8 cellular contexts compared by ENCODE assay signal in the genomic region with DNA sequence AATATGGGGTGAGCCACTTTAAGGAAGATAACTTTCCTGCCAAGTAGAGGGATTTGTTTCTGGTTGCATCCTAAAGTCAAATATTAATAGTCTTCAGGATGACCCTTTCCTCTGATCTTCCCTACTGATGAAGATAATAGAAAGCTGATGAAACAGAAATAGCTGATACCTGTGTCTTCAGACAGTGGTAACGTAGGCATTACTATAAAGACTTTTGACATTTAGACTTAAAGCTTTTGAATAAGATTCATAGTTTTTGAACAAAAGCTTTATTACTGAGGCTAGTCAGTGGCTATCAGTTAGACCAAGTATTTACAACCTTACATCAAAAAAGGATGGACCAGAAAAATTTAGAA. TPM values are rescaled to one million over a fixed set of nuclear protein-coding genes. Genes with fewer than 3 reads are reported as not detected.
DNase-seq lines count a peak whose midpoint lies in the region; ATAC-seq and TF ChIP-seq lines count a peak whose summit lies in the region.

No MANE protein-coding gene starts in this region.

- H3K27ac ChIP-seq in heart right ventricle (peak overlapping the region; percentile 76 to 93 (median 88)), uterus (peak overlapping the region; percentile 88 to 94), substantia nigra (ENCODE audit: low read depth, low read length, poor library complexity, severe bottlenecking) (no peak overlapping the region)

- H3K9ac ChIP-seq in mucosa of stomach (ENCODE audit: low read length): peak overlapping the region; percentile 92

- intact Hi-C loops in heart right ventricle (cut with DNase I) (loop anchor here in 7 of 10 donors (2.0 to 10.0 kb wide), 9 partner anchors 56 to 264 kb away; no protein-coding TSS in a partner anchor), Right ventricle myocardium superior (cut with DNase I) (no loop called here), uterus (cut with DNase I; ENCODE audit: low total_unique reads) (no loop called here)

- ATAC-seq in heart right ventricle (no peak), Right ventricle myocardium superior (ENCODE audit: poor library complexity) (no peak), GM21515 (IDR thresholded peaks at IDR 0.05; ENCODE audit: unreplicated experiment) (no peak)

- H3K27me3 ChIP-seq in heart right ventricle (no peaks in the 10 kb centered on the region), mucosa of stomach (ENCODE audit: control insufficient read depth, insufficient read depth, low read length) (no peaks in the 10 kb centered on the region), uterus (no peaks in the 10 kb centered on the region)

- H3K4me3 ChIP-seq in heart right ventricle (peak overlapping the region; percentile 37 to 78 (median 67)), cardiac fibroblast (replicated peaks in 1 of 2; ENCODE audit: low read depth in 2 of 2, low read length in 2 of 2) (peak overlapping the region; percentile 65 to 76), mucosa of stomach (ENCODE audit: low read length) (peak overlapping the region; percentile 89), uterus (peak overlapping the region; percentile 55 to 62)

- H3K36me3 ChIP-seq in heart right ventricle (no peaks in the 10 kb centered on the region), mucosa of stomach (ENCODE audit: control insufficient read depth, insufficient read depth, low read length) (no peaks in the 10 kb centered on the region), uterus (no peaks in the 10 kb centered on the region)

- TF ChIP-seq CTCF in heart right ventricle (IDR thresholded peaks at IDR 0.05) (no peak), cardiac fibroblast (IDR thresholded peaks at IDR 0.05; ENCODE audit: low read depth, low read length) (no peak), uterus (IDR thresholded peaks at IDR 0.05) (no peak)

- 44 to 53% methylated on average over 1 of the region's 1 CpG for WGBS in heart right ventricle, 2 donors

- DNase-seq in heart right ventricle (no peak), Right ventricle myocardium superior (no peak), cardiac fibroblast (ENCODE audit: low read depth in 2 of 2) (no peak), uterus (no peak), NOMO-1 treated with DMSO at 0.1 percent for 48 hours (lab: John Stamatoyannopoulos, UW; ENCODE audit: unreplicated experiment) (no peak), substantia nigra (lab: John Stamatoyannopoulos, UW) (no peak)

- TF ChIP-seq POLR2A in uterus (IDR thresholded peaks at IDR 0.05): no peak

- H3K9me3 ChIP-seq in heart right ventricle (no peaks in the 10 kb centered on the region), mucosa of stomach (ENCODE audit: control insufficient read depth, low read length) (no peaks in the 10 kb centered on the region), uterus (no peaks in the 10 kb centered on the region)

- H3K4me1 ChIP-seq in heart right ventricle (peaks cover 0 to 56% (median 26%) of the 10 kb centered on the region in 9 donors), mucosa of stomach (ENCODE audit: control insufficient read depth, insufficient read depth, low read length) (peaks cover 28% of the 10 kb centered on the region), uterus (no peaks in the 10 kb centered on the region)

RNA-seq across cellular contexts. Expression of a gene that starts 1.4 kb away (rescaled TPM):
- total RNA-seq in heart right ventricle: 10 to 100 TPM; 10.8 to 34.2 (median 24.6) TPM
- 10 to 100 TPM; 18.7 to 19.3 TPM for polyA plus RNA-seq in heart right ventricle
- total RNA-seq in Right ventricle myocardium superior: 23.7 TPM
- 10 to 100 TPM; 36.2 to 99.1 (median 70.2) TPM for total RNA-seq in uterus

Comparison
In these comparisons a context has a peak if more than half of its experiments do, and no peak if none do; other contexts are left out.
1. intact Hi-C loops: an anchor here in heart right ventricle (2.0 to 10.0 kb wide); none called in Right ventricle myocardium superior and uterus.